15 cellular contexts compared by ENCODE assay signal in the genomic region with DNA sequence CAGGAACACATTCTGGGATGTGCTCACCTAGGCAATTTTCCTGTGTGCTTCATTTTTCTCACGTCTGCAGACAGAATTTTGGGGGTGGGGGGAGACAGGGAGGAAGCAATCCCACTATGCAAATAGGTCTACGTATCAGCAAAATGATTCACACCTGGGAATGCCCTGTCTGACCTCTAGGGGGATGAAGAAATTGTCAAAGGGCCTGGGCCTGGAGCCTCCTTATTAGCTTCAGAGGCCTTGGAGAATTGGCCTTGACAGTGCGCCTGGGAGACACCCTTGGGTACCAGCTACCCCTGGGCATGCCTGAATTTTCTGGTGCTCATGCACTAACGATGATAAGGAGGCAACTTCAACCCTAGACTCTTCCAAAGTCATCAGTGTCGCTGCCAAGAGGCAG.
A peak's percentile ranks its signal among the peaks of the same experiment; 100 is the strongest.
DNase-seq lines count a peak whose midpoint lies in the region; ATAC-seq and TF ChIP-seq lines count a peak whose summit lies in the region.
"Had no signal": no experiment of that assay in that cellular context is flagged by ENCODE, and none has a peak within 500 bp of the region (broad histone marks: within the 10 kb centered on the region; RNA-seq: fewer than 3 reads in every experiment).

No MANE protein-coding gene starts in this region.

- H4K8ac ChIP-seq in neuronal stem cell (ENCODE audit: low read depth, low read length): no peak overlapping the region

- no peak overlapping the region for H2BK120ac ChIP-seq in neuronal stem cell (ENCODE audit: low read depth, low read length)

- H3K27me3 Mint-ChIP-seq in glutamatergic neuron (ENCODE audit: unreplicated experiment): peaks cover 5% of the 10 kb centered on the region

- H3K36me3 ChIP-seq in DND-41 (ENCODE audit: insufficient read depth, low read length) (no peaks in the 10 kb centered on the region), neuronal stem cell (replicated peaks in 1 of 2; ENCODE audit: control insufficient read depth in 2 of 2, insufficient read depth in 2 of 2, low read length in 2 of 2) (no peaks in the 10 kb centered on the region)

- H2AFZ ChIP-seq in DND-41 (ENCODE audit: low read depth, low read length): no peak overlapping the region
- no peak overlapping the region for H2AFZ ChIP-seq in neuronal stem cell (ENCODE audit: low read length)

- H3K36me3 Mint-ChIP-seq in glutamatergic neuron (ENCODE audit: unreplicated experiment): peaks cover 5% of the 10 kb centered on the region
- H3K36me3 Mint-ChIP-seq: CD4-positive, CD25-positive, alpha-beta regulatory T cell had no signal

- no peak overlapping the region for H3K18ac ChIP-seq in neuronal stem cell (ENCODE audit: low read length)

- H2BK15ac ChIP-seq in neuronal stem cell (ENCODE audit: low read length): no peak overlapping the region

- peaks cover 10% of the 10 kb centered on the region for H3K4me1 Mint-ChIP-seq in glutamatergic neuron (ENCODE audit: low read depth, unreplicated experiment)
- H3K4me1 Mint-ChIP-seq: CD4-positive, CD25-positive, alpha-beta regulatory T cell had no signal

- no peak overlapping the region for H3K9ac ChIP-seq in DND-41 (ENCODE audit: low read depth, low read length)
- no peak overlapping the region for H3K9ac ChIP-seq in neuronal stem cell (ENCODE audit: low read depth, low read length, poor library complexity)

- H3K4me1 ChIP-seq in DND-41 (ENCODE audit: insufficient read depth, low read length) (no peaks in the 10 kb centered on the region), neuronal stem cell (ENCODE audit: control insufficient read depth in 2 of 2, insufficient read depth in 1 of 2, low read depth in 1 of 2, low read length in 2 of 2) (peaks cover 0 to 1% of the 10 kb centered on the region in 2 donors)

- no peaks in the 10 kb centered on the region for H4K20me1 ChIP-seq in DND-41 (ENCODE audit: insufficient read depth, low read length)

- H2AK5ac ChIP-seq in neuronal stem cell (ENCODE audit: low read depth, low read length): no peak overlapping the region

- H3K9me3 Mint-ChIP-seq in glutamatergic neuron (ENCODE audit: unreplicated experiment): peaks cover 3% of the 10 kb centered on the region
- H3K9me3 Mint-ChIP-seq: CD4-positive, CD25-positive, alpha-beta regulatory T cell had no signal

- no peak overlapping the region for H4K91ac ChIP-seq in neuronal stem cell (ENCODE audit: low read depth, low read length, poor library complexity)

- no peak overlapping the region for H3K27ac Mint-ChIP-seq in glutamatergic neuron (ENCODE audit: unreplicated experiment)
- H3K27ac Mint-ChIP-seq: CD4-positive, CD25-positive, alpha-beta regulatory T cell had no signal

- no peak overlapping the region for H3K27ac ChIP-seq in DND-41 (ENCODE audit: low read length)
- no peak overlapping the region for H3K27ac ChIP-seq in neuronal stem cell (replicated peaks; ENCODE audit: low read length)

- H3K79me2 ChIP-seq in DND-41 (ENCODE audit: insufficient read depth, low read length): no peaks in the 10 kb centered on the region

- H3K9me3 ChIP-seq in DND-41 (ENCODE audit: insufficient read depth, low read length, severe bottlenecking): no peaks in the 10 kb centered on the region
- no peaks in the 10 kb centered on the region for H3K9me3 ChIP-seq in neuronal stem cell (replicated peaks in 1 of 2; ENCODE audit: control insufficient read depth in 2 of 2, insufficient read depth in 1 of 2, low read depth in 1 of 2, low read length in 2 of 2)

- H3K4me3 ChIP-seq in DND-41 (ENCODE audit: low read depth in 1 of 2, low read length in 2 of 2): no peak overlapping the region
- no peak overlapping the region for H3K4me3 ChIP-seq in NB4 (ENCODE audit: low read depth, low read length)
- H3K4me3 ChIP-seq in neuronal stem cell (ENCODE audit: low read length in 2 of 2): no peak overlapping the region

- H3K27me3 ChIP-seq in DND-41 (ENCODE audit: insufficient read depth, low read length, poor library complexity): peaks cover 11% of the 10 kb centered on the region
- H3K27me3 ChIP-seq in neuronal stem cell (ENCODE audit: control insufficient read depth in 3 of 3, insufficient read depth in 3 of 3, low read depth in 1 of 3, low read length in 3 of 3): no peaks in the 10 kb centered on the region

- 0 out of 3 replicates have a peak, but pooled peaks have one; percentile 45 for ATAC-seq in DND-41 (ENCODE audit: insufficient read depth, low read depth)
- ATAC-seq in GM21528 (IDR thresholded peaks at IDR 0.05; ENCODE audit: low FRiP score, unreplicated experiment): peak; percentile 45
- ATAC-seq: Panc1 had no signal

- DNase-seq in DND-41 (peak; percentile 4), NB4 (ENCODE audit: low read depth) (peak; percentile 4), glutamatergic neuron (no peak), neuronal stem cell (ENCODE audit: low spot score) (no peak), DMS153 treated with DMSO at 0.1 percent for 48 hours (lab: John Stamatoyannopoulos, UW; ENCODE audit: unreplicated experiment) (no peak), NCI-H2227 (lab: John Stamatoyannopoulos, UW; ENCODE audit: unreplicated experiment) (no peak)
- no peak for DNase-seq in activated CD4-positive, CD25-positive, alpha-beta regulatory T cell (lab: John Stamatoyannopoulos, UW)
- DNase-seq: activated CD8-positive, alpha-beta memory T cell treated with anti-CD3 and anti-CD28 coated beads, Interleukin-2, amount 50 U/mL, for 4 hours; CD4-positive, CD25-positive, alpha-beta regulatory T cell; cortex of kidney; foreskin fibroblast; NCI-H2029 treated with DMSO at 0.1 percent for 48 hours; stimulated activated naive CD4-positive, alpha-beta T cell treated with Interleukin-2 at 50 U/mL for 16 hours had no signal

- no peaks in the 10 kb centered on the region for H3K79me1 ChIP-seq in neuronal stem cell (ENCODE audit: low read depth, low read length)

- TF ChIP-seq POLR2A in NB4 (IDR thresholded peaks at IDR 0.05; ENCODE audit: extremely low read depth, insufficient read length): no peak

- H3K4me2 ChIP-seq in DND-41 (ENCODE audit: insufficient read depth, low read length) (no peak overlapping the region), neuronal stem cell (ENCODE audit: insufficient read depth, low read length, poor library complexity, severe bottlenecking) (no peak overlapping the region)

- no peak overlapping the region for H3K14ac ChIP-seq in neuronal stem cell (ENCODE audit: low read length)

- no peak overlapping the region for H2BK12ac ChIP-seq in neuronal stem cell (ENCODE audit: low read length)

- H3K4me3 Mint-ChIP-seq in glutamatergic neuron (ENCODE audit: unreplicated experiment): no peak overlapping the region
- H3K4me3 Mint-ChIP-seq: CD4-positive, CD25-positive, alpha-beta regulatory T cell had no signal

- no peak overlapping the region for H3K23ac ChIP-seq in neuronal stem cell (ENCODE audit: low read depth, low read length, poor library complexity)

- TF ChIP-seq CTCF in DND-41 (IDR thresholded peaks at IDR 0.05; ENCODE audit: borderline replicate concordance, extremely low read depth, low read length, poor library complexity, severe bottlenecking) (no peak), NB4 (IDR thresholded peaks at IDR 0.05; ENCODE audit: low read depth, low read length) (peak; percentile 4), glutamatergic neuron (IDR thresholded peaks at IDR 0.05; ENCODE audit: partially characterized antibody, unreplicated experiment) (peak; percentile 54)

- H3K4ac ChIP-seq in neuronal stem cell (ENCODE audit: low read length): no peak overlapping the region

- no CpG with 5 or more reads among the region's 5 CpGs for WGBS in neuronal stem cell (ENCODE audit: extremely low coverage in 2 of 2, insufficient read length in 2 of 2, insufficient replicate concordance in 1 of 2), 2 donors

- H2BK5ac ChIP-seq in neuronal stem cell (ENCODE audit: low read length): no peak overlapping the region

Comparison
In these comparisons a context has a peak if more than half of its experiments do, and no peak if none do; other contexts are left out.
1. DNase-seq: peak in DND-41 (single experiment) and NB4 (single experiment); none in glutamatergic neuron (single experiment), neuronal stem cell (single experiment), activated CD4-positive, CD25-positive, alpha-beta regulatory T cell (0 of 4), DMS153 treated with DMSO at 0.1 percent for 48 hours (single experiment) and NCI-H2227 (single experiment).